10 cellular contexts compared by ENCODE assay signal in the genomic region with DNA sequence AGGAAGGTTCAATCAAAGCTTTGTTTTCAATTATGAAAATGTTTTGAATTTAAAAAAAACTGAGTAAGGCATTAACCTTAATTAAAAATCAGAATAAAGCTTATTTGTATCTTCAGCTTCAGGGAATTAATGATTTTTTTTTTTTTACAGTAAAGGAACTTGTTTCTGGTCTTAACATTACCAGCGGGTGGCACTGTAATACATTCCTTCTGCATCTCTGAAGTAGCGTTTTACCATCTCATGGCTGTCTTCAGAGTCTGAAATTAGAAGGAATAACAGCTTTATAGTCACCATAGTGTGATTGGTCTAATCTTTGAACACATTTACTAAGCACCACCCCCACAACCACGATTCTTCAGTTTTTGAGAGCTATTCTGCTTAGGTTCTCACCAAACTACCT.
DNase-seq lines count a peak whose midpoint lies in the region; ATAC-seq, FAIRE-seq and TF ChIP-seq lines count a peak whose summit lies in the region.
"Had no signal": no experiment of that assay in that cellular context is flagged by ENCODE, and none has a peak within 500 bp of the region (broad histone marks: within the 10 kb centered on the region; RNA-seq: fewer than 3 reads in every experiment).

No MANE protein-coding gene starts in this region.

- H3K27me3 ChIP-seq in HAP-1 (ENCODE audit: low read depth) (no peaks in the 10 kb centered on the region), PC-9 (ENCODE audit: insufficient read depth, low read depth) (no peaks in the 10 kb centered on the region), foreskin keratinocyte (no peaks in the 10 kb centered on the region)

- BruUV-seq in PC-9 (replicated peaks; lab: Mats Ljungman, UMichigan), result no TSS peak

- intact Hi-C loops in PC-9 (cut with micrococcal nuclease; ENCODE audit: unreplicated experiment), result loop anchor here (2.0 kb wide), 1 partner anchor 254 kb away; no protein-coding TSS in a partner anchor

- H3K4me1 ChIP-seq in HAP-1 (no peaks in the 10 kb centered on the region), PC-9 (replicated peaks; ENCODE audit: insufficient read depth) (no peaks in the 10 kb centered on the region), foreskin keratinocyte (no peaks in the 10 kb centered on the region)

- FAIRE-seq in GM19239 (lab: Jason Lieb, UNC), result no peak

- TF ChIP-seq CTCF in PC-9 (conservative IDR thresholded peaks at IDR 0.05) (peak; percentile 50; the same call in 1 of the 2 replicates), foreskin keratinocyte (conservative IDR thresholded peaks at IDR 0.05) (peak; percentile 52)

- CTCF ChIA-PET in PC-9 (lab: Charles Lee), result interaction anchor here (1.3 kb wide), 1 partner anchor 522 kb away, joined by 6 read pairs; no protein-coding TSS in a partner anchor

- no peaks in the 10 kb centered on the region for H3K9me2 ChIP-seq in PC-9 (ENCODE audit: insufficient read depth)

- no peaks in the 10 kb centered on the region for H3K36me3 ChIP-seq in HAP-1 (replicated peaks)
- H3K36me3 ChIP-seq in PC-9 (ENCODE audit: low read depth), result no peaks in the 10 kb centered on the region

- H4K20me1 ChIP-seq in PC-9 (ENCODE audit: insufficient read depth), result no peaks in the 10 kb centered on the region

- no peak for ATAC-seq in foreskin keratinocyte

- H2AFZ ChIP-seq in PC-9, result no peak overlapping the region

- H3F3A ChIP-seq in PC-9 (ENCODE audit: insufficient read depth, low read depth), result no peaks in the 10 kb centered on the region

- H3K4me2 ChIP-seq in PC-9, result no peak overlapping the region

- H3K27ac ChIP-seq in PC-9, result no peak overlapping the region
- no peak overlapping the region for H3K27ac ChIP-seq in foreskin keratinocyte

- POLR2A ChIA-PET in PC-9 (lab: Charles Lee; ENCODE audit: unreplicated experiment), result no interaction called here

- in situ Hi-C loops in HAP-1 (cut with MboI; ENCODE audit: low sequenced_read_pairs), result no loop called here

- DNase-seq in HAP-1 (ENCODE audit: low spot score in 2 of 2) (peak; percentile 11 to 13), PC-9 (no peak), foreskin keratinocyte (no peak), renal cortical epithelial cell (ENCODE audit: low read depth) (peak; percentile 47), GM19239 (ENCODE audit: insufficient read length, low spot score) (no peak), GDM1 (lab: John Stamatoyannopoulos, UW) (no peak), NCI-H2196 treated with DMSO at 0.1 percent for 48 hours (lab: John Stamatoyannopoulos, UW; ENCODE audit: unreplicated experiment) (no peak)
- DNase-seq: DND-41, MV-4-11, naive B cell had no signal

- no peaks in the 10 kb centered on the region for H3K9me3 ChIP-seq in HAP-1
- H3K9me3 ChIP-seq in PC-9 (ENCODE audit: insufficient read depth, low read depth), result no peaks in the 10 kb centered on the region

- H3K79me2 ChIP-seq in PC-9 (ENCODE audit: low read depth), result no peaks in the 10 kb centered on the region

- H3K4me3 ChIP-seq in HAP-1 (no peak overlapping the region), PC-9 (no peak overlapping the region)

Comparison
In these comparisons a context has a peak if more than half of its experiments do, and no peak if none do; other contexts are left out.
1. DNase-seq: peak in HAP-1 (2 of 2) and renal cortical epithelial cell (single experiment); none in PC-9 (0 of 2), foreskin keratinocyte (0 of 2), GM19239 (single experiment), GDM1 (single experiment) and NCI-H2196 treated with DMSO at 0.1 percent for 48 hours (single experiment).